1 cellular context compared by ENCODE assay signal in the genomic region with DNA sequence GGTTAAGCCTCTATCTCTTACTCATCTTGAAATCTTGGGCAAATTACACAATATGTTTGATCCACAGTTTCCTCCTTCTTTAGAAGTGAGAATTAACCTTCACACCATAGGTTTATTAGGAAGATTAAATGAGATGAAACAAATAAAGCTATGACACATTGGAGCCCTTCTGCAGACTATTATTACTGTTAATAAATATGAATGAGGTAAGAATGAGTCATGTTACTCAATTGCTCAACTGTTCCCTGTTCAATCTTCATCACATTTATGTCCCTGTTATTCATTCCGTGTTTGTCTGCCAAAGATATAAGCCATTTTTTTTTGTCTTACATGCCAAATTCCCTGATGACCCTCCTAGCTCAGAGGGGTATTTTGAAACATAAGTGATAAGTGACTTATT.
TF ChIP-seq lines count a peak whose summit lies in the region.

No MANE protein-coding gene starts in this region.

TF ChIP-seq in GM23338, 12 proteins besides CTCF, POLR2A, EP300 and RAD21 (continued from another document):
- TF ChIP-seq, protein P1, sequence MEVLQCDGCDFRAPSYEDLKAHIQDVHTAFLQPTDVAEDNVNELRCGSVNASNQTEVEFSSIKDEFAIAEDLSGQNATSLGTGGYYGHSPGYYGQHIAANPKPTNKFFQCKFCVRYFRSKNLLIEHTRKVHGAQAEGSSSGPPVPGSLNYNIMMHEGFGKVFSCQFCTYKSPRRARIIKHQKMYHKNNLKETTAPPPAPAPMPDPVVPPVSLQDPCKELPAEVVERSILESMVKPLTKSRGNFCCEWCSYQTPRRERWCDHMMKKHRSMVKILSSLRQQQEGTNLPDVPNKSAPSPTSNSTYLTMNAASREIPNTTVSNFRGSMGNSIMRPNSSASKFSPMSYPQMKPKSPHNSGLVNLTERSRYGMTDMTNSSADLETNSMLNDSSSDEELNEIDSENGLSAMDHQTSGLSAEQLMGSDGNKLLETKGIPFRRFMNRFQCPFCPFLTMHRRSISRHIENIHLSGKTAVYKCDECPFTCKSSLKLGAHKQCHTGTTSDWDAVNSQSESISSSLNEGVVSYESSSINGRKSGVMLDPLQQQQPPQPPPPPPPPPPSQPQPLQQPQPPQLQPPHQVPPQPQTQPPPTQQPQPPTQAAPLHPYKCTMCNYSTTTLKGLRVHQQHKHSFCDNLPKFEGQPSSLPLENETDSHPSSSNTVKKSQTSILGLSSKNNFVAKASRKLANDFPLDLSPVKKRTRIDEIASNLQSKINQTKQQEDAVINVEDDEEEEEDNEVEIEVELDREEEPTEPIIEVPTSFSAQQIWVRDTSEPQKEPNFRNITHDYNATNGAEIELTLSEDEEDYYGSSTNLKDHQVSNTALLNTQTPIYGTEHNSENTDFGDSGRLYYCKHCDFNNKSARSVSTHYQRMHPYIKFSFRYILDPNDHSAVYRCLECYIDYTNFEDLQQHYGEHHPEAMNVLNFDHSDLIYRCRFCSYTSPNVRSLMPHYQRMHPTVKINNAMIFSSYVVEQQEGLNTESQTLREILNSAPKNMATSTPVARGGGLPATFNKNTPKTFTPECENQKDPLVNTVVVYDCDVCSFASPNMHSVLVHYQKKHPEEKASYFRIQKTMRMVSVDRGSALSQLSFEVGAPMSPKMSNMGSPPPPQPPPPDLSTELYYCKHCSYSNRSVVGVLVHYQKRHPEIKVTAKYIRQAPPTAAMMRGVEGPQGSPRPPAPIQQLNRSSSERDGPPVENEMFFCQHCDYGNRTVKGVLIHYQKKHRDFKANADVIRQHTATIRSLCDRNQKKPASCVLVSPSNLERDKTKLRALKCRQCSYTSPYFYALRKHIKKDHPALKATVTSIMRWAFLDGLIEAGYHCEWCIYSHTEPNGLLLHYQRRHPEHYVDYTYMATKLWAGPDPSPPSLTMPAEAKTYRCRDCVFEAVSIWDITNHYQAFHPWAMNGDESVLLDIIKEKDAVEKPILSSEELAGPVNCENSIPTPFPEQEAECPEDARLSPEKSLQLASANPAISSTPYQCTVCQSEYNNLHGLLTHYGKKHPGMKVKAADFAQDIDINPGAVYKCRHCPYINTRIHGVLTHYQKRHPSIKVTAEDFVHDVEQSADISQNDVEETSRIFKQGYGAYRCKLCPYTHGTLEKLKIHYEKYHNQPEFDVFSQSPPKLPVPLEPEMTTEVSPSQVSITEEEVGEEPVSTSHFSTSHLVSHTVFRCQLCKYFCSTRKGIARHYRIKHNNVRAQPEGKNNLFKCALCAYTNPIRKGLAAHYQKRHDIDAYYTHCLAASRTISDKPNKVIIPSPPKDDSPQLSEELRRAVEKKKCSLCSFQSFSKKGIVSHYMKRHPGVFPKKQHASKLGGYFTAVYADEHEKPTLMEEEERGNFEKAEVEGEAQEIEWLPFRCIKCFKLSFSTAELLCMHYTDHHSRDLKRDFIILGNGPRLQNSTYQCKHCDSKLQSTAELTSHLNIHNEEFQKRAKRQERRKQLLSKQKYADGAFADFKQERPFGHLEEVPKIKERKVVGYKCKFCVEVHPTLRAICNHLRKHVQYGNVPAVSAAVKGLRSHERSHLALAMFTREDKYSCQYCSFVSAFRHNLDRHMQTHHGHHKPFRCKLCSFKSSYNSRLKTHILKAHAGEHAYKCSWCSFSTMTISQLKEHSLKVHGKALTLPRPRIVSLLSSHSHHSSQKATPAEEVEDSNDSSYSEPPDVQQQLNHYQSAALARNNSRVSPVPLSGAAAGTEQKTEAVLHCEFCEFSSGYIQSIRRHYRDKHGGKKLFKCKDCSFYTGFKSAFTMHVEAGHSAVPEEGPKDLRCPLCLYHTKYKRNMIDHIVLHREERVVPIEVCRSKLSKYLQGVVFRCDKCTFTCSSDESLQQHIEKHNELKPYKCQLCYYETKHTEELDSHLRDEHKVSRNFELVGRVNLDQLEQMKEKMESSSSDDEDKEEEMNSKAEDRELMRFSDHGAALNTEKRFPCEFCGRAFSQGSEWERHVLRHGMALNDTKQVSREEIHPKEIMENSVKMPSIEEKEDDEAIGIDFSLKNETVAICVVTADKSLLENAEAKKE (CRISPR knock-in tag; IDR thresholded peaks at IDR 0.05) = no peak
- no peak for TF ChIP-seq CREB1 (CRISPR knock-in tag; IDR thresholded peaks at IDR 0.05; ENCODE audit: low read depth)
- TF ChIP-seq STAT1 (IDR thresholded peaks at IDR 0.05; ENCODE audit: unreplicated experiment) = no peak
- TF ChIP-seq ZNF114 (CRISPR knock-in tag; IDR thresholded peaks at IDR 0.05) = no peak
- TF ChIP-seq ETS1 (IDR thresholded peaks at IDR 0.05) = no peak
- no peak for TF ChIP-seq JUNB (IDR thresholded peaks at IDR 0.05; ENCODE audit: unreplicated experiment)
- TF ChIP-seq NANOG (IDR thresholded peaks at IDR 0.05; ENCODE audit: borderline replicate concordance) = no peak
- TF ChIP-seq ZNF331 (CRISPR knock-in tag; IDR thresholded peaks at IDR 0.05; ENCODE audit: low read depth) = no peak
TF ChIP-seq in GM23338: peak in this region for 0.
